ENCODE assay signal across 32 cellular contexts in the genomic region with DNA sequence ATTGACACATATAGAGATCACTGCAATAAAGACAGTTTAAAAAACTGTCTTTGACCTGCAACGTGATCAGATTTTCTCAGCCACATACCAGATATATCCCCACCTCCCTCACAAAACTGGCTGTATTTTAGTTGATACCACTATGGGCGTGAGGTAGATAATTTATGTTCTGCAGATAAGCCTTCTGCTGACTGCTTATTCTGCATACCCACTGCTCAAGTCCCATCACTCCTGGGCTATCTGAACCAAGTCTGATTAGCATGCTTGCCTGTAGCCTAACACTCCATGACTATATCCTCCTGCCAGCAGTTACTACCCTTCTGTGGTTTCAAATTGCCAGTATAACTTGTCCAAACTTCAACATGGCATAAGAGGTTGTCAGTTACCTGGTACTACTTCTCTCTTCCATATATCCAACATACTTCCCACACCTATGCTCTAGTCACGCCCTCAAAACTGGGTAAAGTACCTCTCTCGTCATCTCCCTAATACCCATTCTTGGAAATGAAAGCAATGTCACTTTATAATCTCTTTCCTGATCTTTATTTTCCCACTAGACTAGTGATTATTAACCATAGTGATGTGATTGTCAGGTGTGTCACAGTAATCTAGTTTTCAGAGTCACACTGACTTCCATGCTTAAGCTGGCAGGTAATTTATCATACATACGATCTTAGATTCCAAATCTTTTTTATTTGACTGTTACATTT.
DNase-seq lines count a peak whose midpoint lies in the region; ATAC-seq and TF ChIP-seq lines count a peak whose summit lies in the region.
"Had no signal": no experiment of that assay in that cellular context is flagged by ENCODE, and none has a peak within 500 bp of the region (broad histone marks: within the 10 kb centered on the region; RNA-seq: fewer than 3 reads in every experiment).

No MANE protein-coding gene starts in this region.

- H3K9me3 ChIP-seq in NT2/D1 (ENCODE audit: insufficient read depth, low read length), result no peaks in the 10 kb centered on the region
- no peaks in the 10 kb centered on the region for H3K9me3 ChIP-seq in effector memory CD4-positive, alpha-beta T cell (ENCODE audit: control insufficient read depth, low read length)
- H3K9me3 ChIP-seq: ascending aorta, esophagus muscularis mucosa, heart right ventricle, SK-N-SH, upper lobe of left lung had no signal

- H3K27me3 ChIP-seq in NT2/D1 (ENCODE audit: insufficient read depth, insufficient read length), result no peaks in the 10 kb centered on the region
- no peaks in the 10 kb centered on the region for H3K27me3 ChIP-seq in effector memory CD4-positive, alpha-beta T cell (replicated peaks; ENCODE audit: control insufficient read depth, insufficient read depth, low read length, poor library complexity, severe bottlenecking)
- H3K27me3 ChIP-seq: ascending aorta, cardiac muscle cell, upper lobe of left lung had no signal

- H3K4me1 Mint-ChIP-seq in activated CD4-positive, alpha-beta T cell treated with anti-CD3 and anti-CD28 coated beads, Interleukin-2, amount 10 ng/mL, durations not matched to agents 24 days and 14 days, result peaks cover 47% of the 10 kb centered on the region
- H3K4me1 Mint-ChIP-seq in stimulated activated memory B cell treated with anti-CD40 and anti-IgM and Interleukin-4, amounts not matched to agents 10 μg/mL and 1 μg/mL and 100 μg/mL, for 72 hours, result peaks cover 42% of the 10 kb centered on the region

- no peak for TF ChIP-seq CTCF in RWPE1 (conservative IDR thresholded peaks at IDR 0.05; ENCODE audit: low read depth)

- H3K4me1 ChIP-seq in NT2/D1 (ENCODE audit: insufficient read depth, insufficient read length), result no peaks in the 10 kb centered on the region
- peaks cover 4% of the 10 kb centered on the region for H3K4me1 ChIP-seq in effector memory CD4-positive, alpha-beta T cell (ENCODE audit: control insufficient read depth, insufficient read depth, low read length, poor library complexity, severe bottlenecking)
- H3K4me1 ChIP-seq: ascending aorta, esophagus muscularis mucosa, heart right ventricle, upper lobe of left lung had no signal

- POLR2A ChIA-PET in RWPE1 (lab: Yijun Ruan, JAX; ENCODE audit: low non-redundant PET), result no interaction called here

- H3K9me3 Mint-ChIP-seq in activated CD4-positive, alpha-beta T cell treated with anti-CD3 and anti-CD28 coated beads, Interleukin-2, amount 10 ng/mL, durations not matched to agents 24 days and 14 days, result no peaks in the 10 kb centered on the region
- no peaks in the 10 kb centered on the region for H3K9me3 Mint-ChIP-seq in stimulated activated memory B cell treated with anti-CD40 and anti-IgM and Interleukin-4, amounts not matched to agents 10 μg/mL and 1 μg/mL and 100 μg/mL, for 72 hours
- H3K9me3 Mint-ChIP-seq: nephron; stimulated activated effector memory CD8-positive, alpha-beta T cell treated with anti-CD3 and anti-CD28 coated beads, Interleukin-12 subunit alpha, Interleukin-12 subunit beta, amount 100 ng/mL, for 72 hours had no signal

- DNase-seq in activated CD4-positive, alpha-beta T cell treated with anti-CD3 and anti-CD28 coated beads, Interleukin-2, amount 10 ng/mL, durations not matched to agents 24 days and 14 days, result no peak
- no peak for DNase-seq in activated CD4-positive, alpha-beta T cell treated with anti-CD3 and anti-CD28 coated beads, Interleukin-2, amount 50 U/mL, for 48 hours
- DNase-seq in NT2/D1 (ENCODE audit: low read depth, low spot score), result no peak
- DNase-seq in effector memory CD4-positive, alpha-beta T cell, result no peak
- DNase-seq in RWPE1 (ENCODE audit: low spot score), result no peak
- DNase-seq in SIG-M5 treated with dmso at 0.1 percent for 504 hours (lab: John Stamatoyannopoulos, UW; ENCODE audit: unreplicated experiment), result no peak
- DNase-seq: 8988T; activated CD4-positive, alpha-beta T cell treated with anti-CD3 and anti-CD28 coated beads for 36 hours; activated CD8-positive, alpha-beta memory T cell treated with anti-CD3 and anti-CD28 coated beads for 24 hours; activated effector memory CD4-positive, alpha-beta T cell treated with Interleukin-2 at 50 U/mL for 16 hours; activated naive CD8-positive, alpha-beta T cell treated with anti-CD3 and anti-CD28 coated beads, Interleukin-2, amount 10 ng/mL, durations not matched to agents 7 days and 5 days; activated T-cell treated with anti-CD3 and anti-CD28 coated beads for 4 hours; DMS79 treated with DMSO at 0.1 percent for 48 hours; foreskin fibroblast; GF-D8; heart right ventricle; kidney glomerular epithelial cell; NCI-H1092 treated with DMSO at 0.1 percent for 48 hours; NCI-H1694 treated with DMSO at 0.1 percent for 48 hours; NCI-H82; SK-N-SH; substantia nigra; T-helper 17 cell; upper lobe of left lung had no signal

- ATAC-seq in esophagus mucosa, result peak; percentile 57
- ATAC-seq in stimulated activated memory B cell treated with anti-CD40 and anti-IgM and Interleukin-4, amounts not matched to agents 10 μg/mL and 1 μg/mL and 100 μg/mL, for 72 hours, result no peak
- ATAC-seq: activated CD4-positive, alpha-beta T cell treated with anti-CD3 and anti-CD28 coated beads for 36 hours; heart right ventricle; stimulated activated effector memory CD8-positive, alpha-beta T cell treated with anti-CD3 and anti-CD28 coated beads, Interleukin-12 subunit alpha, Interleukin-12 subunit beta, amount 100 ng/mL, for 72 hours; T-helper 17 cell had no signal

- H3K27ac Mint-ChIP-seq in activated CD4-positive, alpha-beta T cell treated with anti-CD3 and anti-CD28 coated beads, Interleukin-2, amount 10 ng/mL, durations not matched to agents 24 days and 14 days, result peak overlapping the region; percentile 7
- peak overlapping the region; percentile 91 for H3K27ac Mint-ChIP-seq in stimulated activated memory B cell treated with anti-CD40 and anti-IgM and Interleukin-4, amounts not matched to agents 10 μg/mL and 1 μg/mL and 100 μg/mL, for 72 hours
- H3K27ac Mint-ChIP-seq: activated CD4-positive, alpha-beta T cell treated with anti-CD3 and anti-CD28 coated beads for 36 hours; activated naive CD8-positive, alpha-beta T cell treated with anti-CD3 and anti-CD28 coated beads, Interleukin-2, amount 10 ng/mL, durations not matched to agents 7 days and 5 days; nephron; stimulated activated effector memory CD8-positive, alpha-beta T cell treated with anti-CD3 and anti-CD28 coated beads, Interleukin-12 subunit alpha, Interleukin-12 subunit beta, amount 100 ng/mL, for 72 hours; T-helper 17 cell had no signal

- H3K4me3 ChIP-seq in NT2/D1 (ENCODE audit: insufficient read length, low read depth), result no peak overlapping the region
- no peak overlapping the region for H3K4me3 ChIP-seq in effector memory CD4-positive, alpha-beta T cell (ENCODE audit: insufficient read depth, low read depth, low read length, poor library complexity, severe bottlenecking)
- H3K4me3 ChIP-seq: ascending aorta, cardiac muscle cell, coronary artery, esophagus muscularis mucosa, heart right ventricle, upper lobe of left lung had no signal

- H3K27ac ChIP-seq in effector memory CD4-positive, alpha-beta T cell (ENCODE audit: insufficient read depth, low read length, poor library complexity, severe bottlenecking), result no peak overlapping the region
- H3K27ac ChIP-seq in RWPE1, result no peak overlapping the region
- H3K27ac ChIP-seq: ascending aorta, cardiac muscle cell, coronary artery, esophagus muscularis mucosa, heart right ventricle, upper lobe of left lung had no signal

- H3K27me3 Mint-ChIP-seq in activated CD4-positive, alpha-beta T cell treated with anti-CD3 and anti-CD28 coated beads, Interleukin-2, amount 10 ng/mL, durations not matched to agents 24 days and 14 days, result peaks cover 13% of the 10 kb centered on the region
- no peaks in the 10 kb centered on the region for H3K27me3 Mint-ChIP-seq in stimulated activated memory B cell treated with anti-CD40 and anti-IgM and Interleukin-4, amounts not matched to agents 10 μg/mL and 1 μg/mL and 100 μg/mL, for 72 hours

- intact Hi-C loops in activated CD4-positive, alpha-beta T cell treated with anti-CD3 and anti-CD28 coated beads, Interleukin-2, amount 10 ng/mL, durations not matched to agents 24 days and 14 days (cut with micrococcal nuclease), result no loop called here

- peaks cover 13% of the 10 kb centered on the region for H3K36me3 ChIP-seq in NT2/D1 (ENCODE audit: insufficient read depth, insufficient read length, low read length)
- no peaks in the 10 kb centered on the region for H3K36me3 ChIP-seq in effector memory CD4-positive, alpha-beta T cell (ENCODE audit: control insufficient read depth, insufficient read depth, low read length)
- H3K36me3 ChIP-seq: ascending aorta, cardiac muscle cell, esophagus muscularis mucosa, heart right ventricle, upper lobe of left lung had no signal

- no peaks in the 10 kb centered on the region for H3K36me3 Mint-ChIP-seq in activated CD4-positive, alpha-beta T cell treated with anti-CD3 and anti-CD28 coated beads, Interleukin-2, amount 10 ng/mL, durations not matched to agents 24 days and 14 days (ENCODE audit: low read depth)
- H3K36me3 Mint-ChIP-seq in stimulated activated memory B cell treated with anti-CD40 and anti-IgM and Interleukin-4, amounts not matched to agents 10 μg/mL and 1 μg/mL and 100 μg/mL, for 72 hours, result no peaks in the 10 kb centered on the region

- H3K9ac ChIP-seq in NT2/D1 (ENCODE audit: insufficient read length, low read depth), result peak overlapping the region; percentile 17
- H3K9ac ChIP-seq: SK-N-SH had no signal

- CTCF ChIA-PET in RWPE1 (lab: Yijun Ruan, JAX), result interaction anchor here (0.7 kb wide), 1 partner anchor 774 kb away, joined by 6 read pairs; no protein-coding TSS in a partner anchor

- H3K4me3 Mint-ChIP-seq in activated CD4-positive, alpha-beta T cell treated with anti-CD3 and anti-CD28 coated beads, Interleukin-2, amount 10 ng/mL, durations not matched to agents 24 days and 14 days, result no peak overlapping the region
- H3K4me3 Mint-ChIP-seq in stimulated activated memory B cell treated with anti-CD40 and anti-IgM and Interleukin-4, amounts not matched to agents 10 μg/mL and 1 μg/mL and 100 μg/mL, for 72 hours, result no peak overlapping the region
- H3K4me3 Mint-ChIP-seq: activated CD4-positive, alpha-beta T cell treated with anti-CD3 and anti-CD28 coated beads for 36 hours; activated naive CD8-positive, alpha-beta T cell treated with anti-CD3 and anti-CD28 coated beads, Interleukin-2, amount 10 ng/mL, durations not matched to agents 7 days and 5 days; nephron; stimulated activated effector memory CD8-positive, alpha-beta T cell treated with anti-CD3 and anti-CD28 coated beads, Interleukin-12 subunit alpha, Interleukin-12 subunit beta, amount 100 ng/mL, for 72 hours; T-helper 17 cell had no signal
